16 cellular contexts compared by ENCODE assay signal in genomic region chr14:101082036-101082435, GRCh38.
"Had no signal": no experiment of that assay in that cellular context is flagged by ENCODE, and none has a peak within 500 bp of the region (broad histone marks: within the 10 kb centered on the region; RNA-seq: fewer than 3 reads in every experiment).

No MANE protein-coding gene starts in this region.

- H3K9me3 ChIP-seq: ascending aorta, esophagus squamous epithelium, thyroid gland had no signal

- H3K27ac Mint-ChIP-seq: activated naive CD4-positive, alpha-beta T cell treated with anti-CD3 and anti-CD28 coated beads, Interleukin-2, amount 10 ng/mL, durations not matched to agents 7 days and 5 days; activated T-cell treated with anti-CD3 and anti-CD28 coated beads, Interleukin-2, amount 50 U/mL, for 24 hours; activated T-helper 2 cell treated with anti-CD3 and anti-CD28 coated beads, Interferon-gamma antibody, Interleukin-2, Interleukin-4, amounts not matched to agents 10 μg/mL and 5 μg/mL and 100 μg/mL, durations not matched to agents 14 hours and 24 hours and 36 hours; immature natural killer cell; naive thymus-derived CD8-positive, alpha-beta T cell had no signal

- ATAC-seq: heart right ventricle; naive thymus-derived CD8-positive, alpha-beta T cell had no signal

- H3K4me3 ChIP-seq: ascending aorta, esophagus squamous epithelium, heart right ventricle, thyroid gland had no signal

- H3K4me1 ChIP-seq: ascending aorta, parathyroid adenoma had no signal

- DNase-seq: activated CD4-positive, alpha-beta T cell treated with anti-CD3 and anti-CD28 coated beads, Interleukin-2, amount 50 U/mL, for 4 hours; activated naive CD4-positive, alpha-beta T cell treated with anti-CD3 and anti-CD28 coated beads, Interleukin-2, amount 10 ng/mL, durations not matched to agents 7 days and 5 days; activated T-cell treated with anti-CD3 and anti-CD28 coated beads, Interleukin-2, amount 50 U/mL, for 24 hours; cortex of kidney; effector CD8-positive, alpha-beta T cell; esophagus squamous epithelium; heart right ventricle; immature natural killer cell; mesendoderm; stimulated activated naive CD4-positive, alpha-beta T cell; thyroid gland; WERI-Rb-1 had no signal

- H3K36me3 ChIP-seq: ascending aorta, esophagus squamous epithelium, heart right ventricle, thyroid gland, WERI-Rb-1 had no signal

- H3K27ac ChIP-seq: ascending aorta, esophagus squamous epithelium, heart right ventricle, parathyroid adenoma, thyroid gland, WERI-Rb-1 had no signal

- H3K9ac ChIP-seq: parathyroid adenoma had no signal

- H3K36me3 Mint-ChIP-seq: activated naive CD4-positive, alpha-beta T cell treated with anti-CD3 and anti-CD28 coated beads, Interleukin-2, amount 10 ng/mL, durations not matched to agents 7 days and 5 days; immature natural killer cell had no signal

- H3K4me3 Mint-ChIP-seq: activated naive CD4-positive, alpha-beta T cell treated with anti-CD3 and anti-CD28 coated beads, Interleukin-2, amount 10 ng/mL, durations not matched to agents 7 days and 5 days; activated T-cell treated with anti-CD3 and anti-CD28 coated beads, Interleukin-2, amount 50 U/mL, for 24 hours; immature natural killer cell; naive thymus-derived CD8-positive, alpha-beta T cell had no signal

- H3K9me3 Mint-ChIP-seq: activated naive CD4-positive, alpha-beta T cell treated with anti-CD3 and anti-CD28 coated beads, Interleukin-2, amount 10 ng/mL, durations not matched to agents 7 days and 5 days; activated T-cell treated with anti-CD3 and anti-CD28 coated beads, Interleukin-2, amount 50 U/mL, for 24 hours; activated T-helper 2 cell treated with anti-CD3 and anti-CD28 coated beads, Interferon-gamma antibody, Interleukin-2, Interleukin-4, amounts not matched to agents 10 μg/mL and 5 μg/mL and 100 μg/mL, durations not matched to agents 14 hours and 24 hours and 36 hours; immature natural killer cell had no signal

- H3K4me1 Mint-ChIP-seq: activated naive CD4-positive, alpha-beta T cell treated with anti-CD3 and anti-CD28 coated beads, Interleukin-2, amount 10 ng/mL, durations not matched to agents 7 days and 5 days had no signal
